Comparison of ENCODE assay signal across 2 cellular contexts in the genomic region with DNA sequence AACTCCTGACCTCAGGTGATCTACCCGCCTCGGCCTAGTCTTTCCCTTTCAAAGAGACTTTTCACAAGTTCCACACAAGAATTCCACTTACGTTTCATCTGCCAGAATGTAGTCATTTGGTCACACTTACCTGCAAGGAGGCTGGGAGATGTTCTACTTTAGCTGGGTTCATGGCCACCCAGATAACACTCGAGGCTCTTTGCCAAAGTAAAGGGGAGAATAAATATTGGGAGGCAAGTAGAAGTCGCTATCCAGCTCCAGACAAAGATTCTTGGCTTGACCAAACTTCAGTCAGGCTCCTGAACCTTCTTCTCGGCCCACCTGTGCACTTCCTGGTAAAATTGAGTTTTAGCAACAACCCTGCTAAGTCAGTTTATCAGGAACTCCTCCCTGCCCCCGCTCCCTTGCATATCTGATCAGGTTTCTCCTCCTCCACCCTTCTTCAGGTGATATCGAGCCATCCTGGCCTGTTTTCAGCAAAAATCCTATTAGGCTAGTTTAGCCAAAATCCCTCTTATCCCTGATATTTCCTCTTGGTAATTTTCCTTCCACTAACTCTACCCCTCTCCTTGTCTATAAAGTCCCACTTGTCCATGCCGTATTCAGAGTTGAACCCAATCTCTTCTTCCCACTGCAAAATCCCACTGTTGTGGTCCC.
TF ChIP-seq lines count a peak whose summit lies in the region.

No MANE protein-coding gene starts in this region.

TF ChIP-seq in GM23338, 12 proteins besides CTCF, POLR2A, EP300 and RAD21:
- TF ChIP-seq, protein P1, sequence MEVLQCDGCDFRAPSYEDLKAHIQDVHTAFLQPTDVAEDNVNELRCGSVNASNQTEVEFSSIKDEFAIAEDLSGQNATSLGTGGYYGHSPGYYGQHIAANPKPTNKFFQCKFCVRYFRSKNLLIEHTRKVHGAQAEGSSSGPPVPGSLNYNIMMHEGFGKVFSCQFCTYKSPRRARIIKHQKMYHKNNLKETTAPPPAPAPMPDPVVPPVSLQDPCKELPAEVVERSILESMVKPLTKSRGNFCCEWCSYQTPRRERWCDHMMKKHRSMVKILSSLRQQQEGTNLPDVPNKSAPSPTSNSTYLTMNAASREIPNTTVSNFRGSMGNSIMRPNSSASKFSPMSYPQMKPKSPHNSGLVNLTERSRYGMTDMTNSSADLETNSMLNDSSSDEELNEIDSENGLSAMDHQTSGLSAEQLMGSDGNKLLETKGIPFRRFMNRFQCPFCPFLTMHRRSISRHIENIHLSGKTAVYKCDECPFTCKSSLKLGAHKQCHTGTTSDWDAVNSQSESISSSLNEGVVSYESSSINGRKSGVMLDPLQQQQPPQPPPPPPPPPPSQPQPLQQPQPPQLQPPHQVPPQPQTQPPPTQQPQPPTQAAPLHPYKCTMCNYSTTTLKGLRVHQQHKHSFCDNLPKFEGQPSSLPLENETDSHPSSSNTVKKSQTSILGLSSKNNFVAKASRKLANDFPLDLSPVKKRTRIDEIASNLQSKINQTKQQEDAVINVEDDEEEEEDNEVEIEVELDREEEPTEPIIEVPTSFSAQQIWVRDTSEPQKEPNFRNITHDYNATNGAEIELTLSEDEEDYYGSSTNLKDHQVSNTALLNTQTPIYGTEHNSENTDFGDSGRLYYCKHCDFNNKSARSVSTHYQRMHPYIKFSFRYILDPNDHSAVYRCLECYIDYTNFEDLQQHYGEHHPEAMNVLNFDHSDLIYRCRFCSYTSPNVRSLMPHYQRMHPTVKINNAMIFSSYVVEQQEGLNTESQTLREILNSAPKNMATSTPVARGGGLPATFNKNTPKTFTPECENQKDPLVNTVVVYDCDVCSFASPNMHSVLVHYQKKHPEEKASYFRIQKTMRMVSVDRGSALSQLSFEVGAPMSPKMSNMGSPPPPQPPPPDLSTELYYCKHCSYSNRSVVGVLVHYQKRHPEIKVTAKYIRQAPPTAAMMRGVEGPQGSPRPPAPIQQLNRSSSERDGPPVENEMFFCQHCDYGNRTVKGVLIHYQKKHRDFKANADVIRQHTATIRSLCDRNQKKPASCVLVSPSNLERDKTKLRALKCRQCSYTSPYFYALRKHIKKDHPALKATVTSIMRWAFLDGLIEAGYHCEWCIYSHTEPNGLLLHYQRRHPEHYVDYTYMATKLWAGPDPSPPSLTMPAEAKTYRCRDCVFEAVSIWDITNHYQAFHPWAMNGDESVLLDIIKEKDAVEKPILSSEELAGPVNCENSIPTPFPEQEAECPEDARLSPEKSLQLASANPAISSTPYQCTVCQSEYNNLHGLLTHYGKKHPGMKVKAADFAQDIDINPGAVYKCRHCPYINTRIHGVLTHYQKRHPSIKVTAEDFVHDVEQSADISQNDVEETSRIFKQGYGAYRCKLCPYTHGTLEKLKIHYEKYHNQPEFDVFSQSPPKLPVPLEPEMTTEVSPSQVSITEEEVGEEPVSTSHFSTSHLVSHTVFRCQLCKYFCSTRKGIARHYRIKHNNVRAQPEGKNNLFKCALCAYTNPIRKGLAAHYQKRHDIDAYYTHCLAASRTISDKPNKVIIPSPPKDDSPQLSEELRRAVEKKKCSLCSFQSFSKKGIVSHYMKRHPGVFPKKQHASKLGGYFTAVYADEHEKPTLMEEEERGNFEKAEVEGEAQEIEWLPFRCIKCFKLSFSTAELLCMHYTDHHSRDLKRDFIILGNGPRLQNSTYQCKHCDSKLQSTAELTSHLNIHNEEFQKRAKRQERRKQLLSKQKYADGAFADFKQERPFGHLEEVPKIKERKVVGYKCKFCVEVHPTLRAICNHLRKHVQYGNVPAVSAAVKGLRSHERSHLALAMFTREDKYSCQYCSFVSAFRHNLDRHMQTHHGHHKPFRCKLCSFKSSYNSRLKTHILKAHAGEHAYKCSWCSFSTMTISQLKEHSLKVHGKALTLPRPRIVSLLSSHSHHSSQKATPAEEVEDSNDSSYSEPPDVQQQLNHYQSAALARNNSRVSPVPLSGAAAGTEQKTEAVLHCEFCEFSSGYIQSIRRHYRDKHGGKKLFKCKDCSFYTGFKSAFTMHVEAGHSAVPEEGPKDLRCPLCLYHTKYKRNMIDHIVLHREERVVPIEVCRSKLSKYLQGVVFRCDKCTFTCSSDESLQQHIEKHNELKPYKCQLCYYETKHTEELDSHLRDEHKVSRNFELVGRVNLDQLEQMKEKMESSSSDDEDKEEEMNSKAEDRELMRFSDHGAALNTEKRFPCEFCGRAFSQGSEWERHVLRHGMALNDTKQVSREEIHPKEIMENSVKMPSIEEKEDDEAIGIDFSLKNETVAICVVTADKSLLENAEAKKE (CRISPR knock-in tag; IDR thresholded peaks at IDR 0.05) = no peak

TF ChIP-seq in H1, 55 proteins besides CTCF, POLR2A, EP300 and RAD21:
- TF ChIP-seq POU5F1 (IDR thresholded peaks at IDR 0.05; ENCODE audit: low read depth, low read length) (no peak), MAFK (IDR thresholded peaks at IDR 0.05; ENCODE audit: low read depth, low read length) (no peak), BACH1 (IDR thresholded peaks at IDR 0.05; ENCODE audit: low read length) (no peak), GABPA (IDR thresholded peaks at IDR 0.05; ENCODE audit: borderline replicate concordance, insufficient read depth, low read length) (no peak), RXRA (IDR thresholded peaks at IDR 0.05; ENCODE audit: insufficient read depth, low read depth, low read length) (no peak)
